8 cellular contexts compared by ENCODE assay signal in genomic region chr16:19067349-19068236, GRCh38. TPM values are rescaled to one million over a fixed set of nuclear protein-coding genes. Genes with fewer than 3 reads are reported as not detected.
DNase-seq lines count a peak whose midpoint lies in the region; ATAC-seq and TF ChIP-seq lines count a peak whose summit lies in the region.

Gene COQ7, plus strand, starts transcription at chr16:19067614. Its CDS starts 51 bp downstream, at chr16:19067665.

- in situ Hi-C loops in GM13977 (cut with MboI; ENCODE audit: low pct_unique_long_range_greater_than_20kb, low sequenced_read_pairs, unreplicated experiment) = no loop called here

- H3K27me3 Mint-ChIP-seq in T-helper 1 cell treated with Interleukin-12 subunit alpha and Interleukin-12 subunit beta and Interleukin-4 antibody, amounts not matched to agents 30 μg/mL and 1 μg/mL, for 36 hours (ENCODE audit: low read depth) = peaks cover 6% of the 10 kb centered on the region

- no peaks in the 10 kb centered on the region for H3K9me3 Mint-ChIP-seq in T-helper 1 cell treated with Interleukin-12 subunit alpha and Interleukin-12 subunit beta and Interleukin-4 antibody, amounts not matched to agents 30 μg/mL and 1 μg/mL, for 36 hours

- peak within 1 kb of the TSS; percentile 91 for H3K27ac Mint-ChIP-seq in T-helper 1 cell treated with Interleukin-12 subunit alpha and Interleukin-12 subunit beta and Interleukin-4 antibody, amounts not matched to agents 30 μg/mL and 1 μg/mL, for 36 hours

- 0% methylated on average over 67 to 68 of the region's 68 CpGs for WGBS in heart right ventricle, 2 donors
- 0 to 2% methylated on average over 20 to 47 of the region's 68 CpGs for WGBS in upper lobe of left lung, 2 donors

- TF ChIP-seq CTCF in GM13977 (IDR thresholded peaks at IDR 0.05; ENCODE audit: extremely low read depth, insufficient read depth, missing control alignments) = no peak
- peak in 1 of 9 donors; percentile 18 for TF ChIP-seq CTCF in heart right ventricle (IDR thresholded peaks at IDR 0.05)
- peak in 4 of 6 experiments; percentile 8 to 34 (median 21) for TF ChIP-seq CTCF in upper lobe of left lung (IDR thresholded peaks at IDR 0.05)

- DNase-seq in GM13977 (ENCODE audit: low spot score) (peak; percentile 95), NCI-H1694 (lab: John Stamatoyannopoulos, UW) (peak; percentile 97), amniotic stem cell (lab: John Stamatoyannopoulos, UW) (peak; percentile 98), heart right ventricle (peak; percentile 97 to 99), posterior cingulate gyrus (peak; percentile 93 to 99 (median 97)), upper lobe of left lung (peak; percentile 98 to 99)

- ATAC-seq in HG02884 (IDR thresholded peaks at IDR 0.05; ENCODE audit: unreplicated experiment) (peak; percentile 89), heart right ventricle (peak; percentile 96 to 98 (median 98)), upper lobe of left lung (ENCODE audit: low FRiP score in 2 of 2) (peak; percentile 98 to 99)

- H3K27me3 ChIP-seq in heart right ventricle (no peaks in the 10 kb centered on the region), upper lobe of left lung (no peaks in the 10 kb centered on the region)

- peak within 1 kb of the TSS; percentile 87 for H3K4me3 Mint-ChIP-seq in T-helper 1 cell treated with Interleukin-12 subunit alpha and Interleukin-12 subunit beta and Interleukin-4 antibody, amounts not matched to agents 30 μg/mL and 1 μg/mL, for 36 hours

- H3K4me3 ChIP-seq in heart right ventricle = peak within 1 kb of the TSS; percentile 60 to 93 (median 74)
- peak within 1 kb of the TSS; percentile 69 to 83 (median 76) for H3K4me3 ChIP-seq in upper lobe of left lung

- H3K4me1 Mint-ChIP-seq in T-helper 1 cell treated with Interleukin-12 subunit alpha and Interleukin-12 subunit beta and Interleukin-4 antibody, amounts not matched to agents 30 μg/mL and 1 μg/mL, for 36 hours (ENCODE audit: low read depth) = peaks cover 10% of the 10 kb centered on the region

- H3K4me1 ChIP-seq in heart right ventricle = peaks cover 0 to 32% (median 18%) of the 10 kb centered on the region in 9 donors
- H3K4me1 ChIP-seq in upper lobe of left lung = peaks cover 10 to 18% (median 15%) of the 10 kb centered on the region in 4 donors

- TF ChIP-seq POLR2A in upper lobe of left lung (IDR thresholded peaks at IDR 0.05) = peak in 3 of 4 donors; percentile 53 to 77 (median 57)

- H3K36me3 ChIP-seq in heart right ventricle (peaks cover 0 to 16% (median 3%) of the 10 kb centered on the region in 9 donors), upper lobe of left lung (peaks cover 0 to 4% (median 2%) of the 10 kb centered on the region in 4 donors)

- intact Hi-C loops in heart right ventricle (cut with DNase I) = loop anchor here in 4 of 10 donors (1.0 to 10.0 kb wide), 3 partner anchors 84 to 273 kb away; partner anchors contain the start of genes TMC7 (in 3 of the 4) and RPS15A (in 1 of the 4)
- intact Hi-C loops in posterior cingulate gyrus (cut with DNase I) = loop anchor here (2.0 to 5.0 kb wide), 2 partner anchors 85 to 265 kb away; partner anchors contain the start of genes ARL6IP1 and TMC7

- peak within 1 kb of the TSS; percentile 97 to 100 (median 99) for H3K27ac ChIP-seq in heart right ventricle
- peak within 1 kb of the TSS; percentile 97 to 100 (median 100) for H3K27ac ChIP-seq in upper lobe of left lung

- TF ChIP-seq EP300 in upper lobe of left lung (IDR thresholded peaks at IDR 0.05) = peak in 1 of 4 donors; percentile 47

- H3K9me3 ChIP-seq in heart right ventricle (no peaks in the 10 kb centered on the region), upper lobe of left lung (no peaks in the 10 kb centered on the region)

- H3K36me3 Mint-ChIP-seq in T-helper 1 cell treated with Interleukin-12 subunit alpha and Interleukin-12 subunit beta and Interleukin-4 antibody, amounts not matched to agents 30 μg/mL and 1 μg/mL, for 36 hours (ENCODE audit: low read depth) = peaks cover 2% of the 10 kb centered on the region

RNA-seq across cellular contexts. Expression of gene COQ7, which starts in this region (rescaled TPM):
- total RNA-seq in heart right ventricle (10 to 100 TPM; 37.0 to 52.9 (median 43.6) TPM), upper lobe of left lung (10 to 100 TPM; 14.6 to 41.9 (median 20.0) TPM)
- polyA plus RNA-seq in heart right ventricle = 10 to 100 TPM; 21.3 to 24.2 TPM

Comparison
In these comparisons a context has a peak if more than half of its experiments do, and no peak if none do; other contexts are left out.
1. Peak in every context shown above with its lines: DNase-seq, ATAC-seq, H3K4me3 ChIP-seq and H3K27ac ChIP-seq.